ENCODE assay signal across 1 cellular context in the genomic region with DNA sequence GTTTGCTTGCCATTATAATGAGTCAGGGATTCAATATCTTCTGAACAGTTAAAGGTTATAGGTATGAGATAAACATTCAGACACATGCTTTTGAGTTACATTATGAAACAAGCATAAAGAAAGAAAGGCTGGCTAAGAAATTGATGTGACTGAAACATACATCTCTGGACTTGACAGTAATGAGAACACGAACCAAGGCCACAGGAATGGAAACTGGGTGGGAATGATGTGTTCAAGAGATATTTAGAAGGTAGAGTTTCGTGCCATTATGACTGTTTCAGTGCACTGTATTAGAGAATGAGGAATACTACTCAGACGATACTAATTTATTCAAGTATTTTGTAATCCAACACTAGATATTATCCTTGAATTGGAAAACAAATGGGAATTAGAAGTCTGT.
TF ChIP-seq lines count a peak whose summit lies in the region.

No MANE protein-coding gene starts in this region.

TF ChIP-seq in IMR-90, 13 proteins besides CTCF, POLR2A, EP300 and RAD21 (continued from another document):
- TF ChIP-seq MXI1 (IDR thresholded peaks at IDR 0.05; ENCODE audit: borderline replicate concordance, low read depth, low read length) (no peak), BHLHE40 (IDR thresholded peaks at IDR 0.05; ENCODE audit: low read depth, low read length) (no peak), RFX5 (IDR thresholded peaks at IDR 0.05; ENCODE audit: low read depth, low read length) (no peak), MAFK (IDR thresholded peaks at IDR 0.05; ENCODE audit: low read depth, low read length) (no peak), CEBPB (IDR thresholded peaks at IDR 0.05; ENCODE audit: low read depth, low read length) (no peak), SMC3 (IDR thresholded peaks at IDR 0.05; ENCODE audit: low read depth, low read length) (no peak)
- TF ChIP-seq, protein P1, sequence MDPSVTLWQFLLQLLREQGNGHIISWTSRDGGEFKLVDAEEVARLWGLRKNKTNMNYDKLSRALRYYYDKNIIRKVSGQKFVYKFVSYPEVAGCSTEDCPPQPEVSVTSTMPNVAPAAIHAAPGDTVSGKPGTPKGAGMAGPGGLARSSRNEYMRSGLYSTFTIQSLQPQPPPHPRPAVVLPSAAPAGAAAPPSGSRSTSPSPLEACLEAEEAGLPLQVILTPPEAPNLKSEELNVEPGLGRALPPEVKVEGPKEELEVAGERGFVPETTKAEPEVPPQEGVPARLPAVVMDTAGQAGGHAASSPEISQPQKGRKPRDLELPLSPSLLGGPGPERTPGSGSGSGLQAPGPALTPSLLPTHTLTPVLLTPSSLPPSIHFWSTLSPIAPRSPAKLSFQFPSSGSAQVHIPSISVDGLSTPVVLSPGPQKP (IDR thresholded peaks at IDR 0.05; ENCODE audit: borderline replicate concordance, low read depth, low read length): no peak
